In the genomic region with DNA sequence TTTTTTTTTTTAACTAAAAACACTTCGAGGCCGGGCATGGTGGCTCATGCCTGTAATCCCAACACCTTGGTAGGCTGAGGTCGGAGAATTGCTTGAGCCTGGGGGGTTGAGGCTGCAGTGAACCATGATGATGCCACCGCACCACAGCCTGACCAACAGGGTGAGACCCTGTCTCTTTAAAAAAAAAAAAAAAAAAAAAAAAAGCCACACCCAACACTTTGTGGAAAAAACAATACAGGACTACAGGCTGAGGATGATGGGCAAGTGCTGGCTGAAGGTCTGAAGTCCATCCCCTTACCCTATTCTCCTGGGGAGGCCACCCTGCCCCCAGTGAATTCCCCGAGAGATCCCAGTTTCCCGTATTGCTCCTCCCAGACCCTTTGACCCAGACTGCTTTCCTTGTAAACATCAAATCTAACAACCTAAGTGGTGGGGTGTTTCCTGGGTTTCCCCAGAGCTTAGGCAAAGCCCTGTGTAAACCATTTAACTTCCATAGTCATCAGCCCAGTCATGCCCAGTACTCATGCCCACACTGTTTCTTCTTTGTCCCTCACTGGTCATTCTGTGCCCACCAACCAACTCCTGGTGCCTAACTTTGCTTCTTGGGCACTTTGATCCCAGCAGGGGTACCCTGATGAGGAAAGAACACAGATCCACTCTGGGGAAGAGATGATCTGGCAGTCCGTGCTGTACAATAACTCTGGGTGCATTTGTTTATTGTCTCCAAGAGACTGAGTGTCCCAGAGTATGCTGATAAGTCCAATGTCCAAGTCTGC, we compare ENCODE assay signal across 1 cellular context.
TF ChIP-seq lines count a peak whose summit lies in the region.

No MANE protein-coding gene starts in this region.

TF ChIP-seq in HepG2, 621 proteins besides CTCF, POLR2A, EP300 and RAD21 (continues in another document):
- TF ChIP-seq BCL6 (CRISPR knock-in tag; IDR thresholded peaks at IDR 0.05) (peak; percentile 99), ZNF543 (CRISPR knock-in tag; IDR thresholded peaks at IDR 0.05) (no peak), ZEB1 (IDR thresholded peaks at IDR 0.05; ENCODE audit: insufficient replicate concordance, low read depth) (peak; percentile 68), ZNF383 (CRISPR knock-in tag; IDR thresholded peaks at IDR 0.05; ENCODE audit: borderline replicate concordance) (no peak), ATF7-NPFF (CRISPR knock-in tag; IDR thresholded peaks at IDR 0.05; ENCODE audit: low read depth) (no peak), TBP (CRISPR knock-in tag; IDR thresholded peaks at IDR 0.05) (no peak), ELF3 (CRISPR knock-in tag; IDR thresholded peaks at IDR 0.05) (peak; percentile 95), KMT2A (CRISPR knock-in tag; IDR thresholded peaks at IDR 0.05) (0 out of 2 replicates have a peak, but pooled peaks have one; percentile 11), PAF1 (CRISPR knock-in tag; IDR thresholded peaks at IDR 0.05) (no peak), HOXA5 (CRISPR knock-in tag; IDR thresholded peaks at IDR 0.05) (0 out of 2 replicates have a peak, but pooled peaks have one; percentile 36), ZBTB42 (CRISPR knock-in tag; IDR thresholded peaks at IDR 0.05) (no peak), BRCA1 (CRISPR knock-in tag; IDR thresholded peaks at IDR 0.05) (no peak), TCF12 (IDR thresholded peaks at IDR 0.05) (no peak), TCF12 (CRISPR knock-in tag; IDR thresholded peaks at IDR 0.05) (peak; percentile 83; the same call in 1 of the 2 replicates), FOSL1 (CRISPR knock-in tag; IDR thresholded peaks at IDR 0.05; ENCODE audit: borderline replicate concordance) (no peak), CSRNP1 (CRISPR knock-in tag; IDR thresholded peaks at IDR 0.05) (peak; percentile 66; the same call in 1 of the 2 replicates), ZNF678 (CRISPR knock-in tag; IDR thresholded peaks at IDR 0.05) (no peak), ZNF616 (CRISPR knock-in tag; IDR thresholded peaks at IDR 0.05; ENCODE audit: low read depth) (no peak), DNMT3B (CRISPR knock-in tag; conservative IDR thresholded peaks at IDR 0.05) (0 out of 2 replicates have a peak, but pooled peaks have one; percentile 40), MYNN (CRISPR knock-in tag; IDR thresholded peaks at IDR 0.05; ENCODE audit: low read depth) (no peak), ZSCAN21 (CRISPR knock-in tag; IDR thresholded peaks at IDR 0.05; ENCODE audit: borderline replicate concordance) (0 out of 2 replicates have a peak, but pooled peaks have one; percentile 62), PHF21A (CRISPR knock-in tag; IDR thresholded peaks at IDR 0.05) (peak; percentile 76), ETV6 (CRISPR knock-in tag; conservative IDR thresholded peaks at IDR 0.05) (no peak), ZNF639 (CRISPR knock-in tag; conservative IDR thresholded peaks at IDR 0.05) (no peak), ZNF33A (CRISPR knock-in tag; IDR thresholded peaks at IDR 0.05; ENCODE audit: borderline replicate concordance) (no peak), TBX2 (CRISPR knock-in tag; IDR thresholded peaks at IDR 0.05; ENCODE audit: borderline replicate concordance) (peak; percentile 64; the same call in 1 of the 2 replicates), DNMT1 (CRISPR knock-in tag; IDR thresholded peaks at IDR 0.05) (no peak), KLF6 (CRISPR knock-in tag; IDR thresholded peaks at IDR 0.05) (no peak), TMF1 (CRISPR knock-in tag; IDR thresholded peaks at IDR 0.05; ENCODE audit: low read depth) (no peak), HMGXB4 (CRISPR knock-in tag; IDR thresholded peaks at IDR 0.05; ENCODE audit: borderline replicate concordance in 1 of 2, low read depth in 1 of 2) (peak in 1 of 2 experiments; percentile 28; a peak in 2 of 4 replicates), RFX5 (IDR thresholded peaks at IDR 0.05; ENCODE audit: low read depth, low read length) (no peak), CCDC6 (CRISPR knock-in tag; IDR thresholded peaks at IDR 0.05) (peak; percentile 44; the same call in 1 of the 2 replicates), RAD51 (IDR thresholded peaks at IDR 0.05; ENCODE audit: borderline replicate concordance) (no peak), ZNF414 (CRISPR knock-in tag; IDR thresholded peaks at IDR 0.05) (peak; percentile 73; the same call in 1 of the 2 replicates), ELF1 (CRISPR knock-in tag; IDR thresholded peaks at IDR 0.05) (peak; percentile 62), ZNF234 (CRISPR knock-in tag; conservative IDR thresholded peaks at IDR 0.05) (no peak), FOXP1 (IDR thresholded peaks at IDR 0.05) (peak; percentile 66; the same call in 1 of the 2 replicates), FOXP1 (CRISPR knock-in tag; IDR thresholded peaks at IDR 0.05) (peak; percentile 96), ERF (CRISPR knock-in tag; IDR thresholded peaks at IDR 0.05) (peak; percentile 97), ZNF12 (CRISPR knock-in tag; IDR thresholded peaks at IDR 0.05) (peak; percentile 67; the same call in 1 of the 2 replicates), ZNF563 (CRISPR knock-in tag; IDR thresholded peaks at IDR 0.05) (0 out of 2 replicates have a peak, but pooled peaks have one; percentile 57)
- TF ChIP-seq, protein P1, sequence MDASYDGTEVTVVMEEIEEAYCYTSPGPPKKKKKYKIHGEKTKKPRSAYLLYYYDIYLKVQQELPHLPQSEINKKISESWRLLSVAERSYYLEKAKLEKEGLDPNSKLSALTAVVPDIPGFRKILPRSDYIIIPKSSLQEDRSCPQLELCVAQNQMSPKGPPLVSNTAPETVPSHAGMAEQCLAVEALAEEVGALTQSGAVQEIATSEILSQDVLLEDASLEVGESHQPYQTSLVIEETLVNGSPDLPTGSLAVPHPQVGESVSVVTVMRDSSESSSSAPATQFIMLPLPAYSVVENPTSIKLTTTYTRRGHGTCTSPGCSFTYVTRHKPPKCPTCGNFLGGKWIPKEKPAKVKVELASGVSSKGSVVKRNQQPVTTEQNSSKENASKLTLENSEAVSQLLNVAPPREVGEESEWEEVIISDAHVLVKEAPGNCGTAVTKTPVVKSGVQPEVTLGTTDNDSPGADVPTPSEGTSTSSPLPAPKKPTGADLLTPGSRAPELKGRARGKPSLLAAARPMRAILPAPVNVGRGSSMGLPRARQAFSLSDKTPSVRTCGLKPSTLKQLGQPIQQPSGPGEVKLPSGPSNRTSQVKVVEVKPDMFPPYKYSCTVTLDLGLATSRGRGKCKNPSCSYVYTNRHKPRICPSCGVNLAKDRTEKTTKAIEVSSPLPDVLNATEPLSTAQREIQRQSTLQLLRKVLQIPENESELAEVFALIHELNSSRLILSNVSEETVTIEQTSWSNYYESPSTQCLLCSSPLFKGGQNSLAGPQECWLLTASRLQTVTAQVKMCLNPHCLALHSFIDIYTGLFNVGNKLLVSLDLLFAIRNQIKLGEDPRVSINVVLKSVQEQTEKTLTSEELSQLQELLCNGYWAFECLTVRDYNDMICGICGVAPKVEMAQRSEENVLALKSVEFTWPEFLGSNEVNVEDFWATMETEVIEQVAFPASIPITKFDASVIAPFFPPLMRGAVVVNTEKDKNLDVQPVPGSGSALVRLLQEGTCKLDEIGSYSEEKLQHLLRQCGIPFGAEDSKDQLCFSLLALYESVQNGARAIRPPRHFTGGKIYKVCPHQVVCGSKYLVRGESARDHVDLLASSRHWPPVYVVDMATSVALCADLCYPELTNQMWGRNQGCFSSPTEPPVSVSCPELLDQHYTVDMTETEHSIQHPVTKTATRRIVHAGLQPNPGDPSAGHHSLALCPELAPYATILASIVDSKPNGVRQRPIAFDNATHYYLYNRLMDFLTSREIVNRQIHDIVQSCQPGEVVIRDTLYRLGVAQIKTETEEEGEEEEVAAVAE (CRISPR knock-in tag; IDR thresholded peaks at IDR 0.05; ENCODE audit: borderline replicate concordance): peak; percentile 83
- TF ChIP-seq, protein P2, sequence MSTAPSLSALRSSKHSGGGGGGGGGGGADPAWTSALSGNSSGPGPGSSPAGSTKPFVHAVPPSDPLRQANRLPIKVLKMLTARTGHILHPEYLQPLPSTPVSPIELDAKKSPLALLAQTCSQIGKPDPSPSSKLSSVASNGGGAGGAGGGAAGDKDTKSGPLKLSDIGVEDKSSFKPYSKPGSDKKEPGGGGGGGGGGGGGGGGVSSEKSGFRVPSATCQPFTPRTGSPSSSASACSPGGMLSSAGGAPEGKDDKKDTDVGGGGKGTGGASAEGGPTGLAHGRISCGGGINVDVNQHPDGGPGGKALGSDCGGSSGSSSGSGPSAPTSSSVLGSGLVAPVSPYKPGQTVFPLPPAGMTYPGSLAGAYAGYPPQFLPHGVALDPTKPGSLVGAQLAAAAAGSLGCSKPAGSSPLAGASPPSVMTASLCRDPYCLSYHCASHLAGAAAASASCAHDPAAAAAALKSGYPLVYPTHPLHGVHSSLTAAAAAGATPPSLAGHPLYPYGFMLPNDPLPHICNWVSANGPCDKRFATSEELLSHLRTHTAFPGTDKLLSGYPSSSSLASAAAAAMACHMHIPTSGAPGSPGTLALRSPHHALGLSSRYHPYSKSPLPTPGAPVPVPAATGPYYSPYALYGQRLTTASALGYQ (CRISPR knock-in tag; IDR thresholded peaks at IDR 0.05): peak; percentile 91; the same call in 1 of the 2 replicates
- TF ChIP-seq, protein P3, sequence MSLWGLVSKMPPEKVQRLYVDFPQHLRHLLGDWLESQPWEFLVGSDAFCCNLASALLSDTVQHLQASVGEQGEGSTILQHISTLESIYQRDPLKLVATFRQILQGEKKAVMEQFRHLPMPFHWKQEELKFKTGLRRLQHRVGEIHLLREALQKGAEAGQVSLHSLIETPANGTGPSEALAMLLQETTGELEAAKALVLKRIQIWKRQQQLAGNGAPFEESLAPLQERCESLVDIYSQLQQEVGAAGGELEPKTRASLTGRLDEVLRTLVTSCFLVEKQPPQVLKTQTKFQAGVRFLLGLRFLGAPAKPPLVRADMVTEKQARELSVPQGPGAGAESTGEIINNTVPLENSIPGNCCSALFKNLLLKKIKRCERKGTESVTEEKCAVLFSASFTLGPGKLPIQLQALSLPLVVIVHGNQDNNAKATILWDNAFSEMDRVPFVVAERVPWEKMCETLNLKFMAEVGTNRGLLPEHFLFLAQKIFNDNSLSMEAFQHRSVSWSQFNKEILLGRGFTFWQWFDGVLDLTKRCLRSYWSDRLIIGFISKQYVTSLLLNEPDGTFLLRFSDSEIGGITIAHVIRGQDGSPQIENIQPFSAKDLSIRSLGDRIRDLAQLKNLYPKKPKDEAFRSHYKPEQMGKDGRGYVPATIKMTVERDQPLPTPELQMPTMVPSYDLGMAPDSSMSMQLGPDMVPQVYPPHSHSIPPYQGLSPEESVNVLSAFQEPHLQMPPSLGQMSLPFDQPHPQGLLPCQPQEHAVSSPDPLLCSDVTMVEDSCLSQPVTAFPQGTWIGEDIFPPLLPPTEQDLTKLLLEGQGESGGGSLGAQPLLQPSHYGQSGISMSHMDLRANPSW (CRISPR knock-in tag; IDR thresholded peaks at IDR 0.05; ENCODE audit: borderline replicate concordance): peak; percentile 9; the same call in 1 of the 2 replicates
- TF ChIP-seq, protein P4, sequence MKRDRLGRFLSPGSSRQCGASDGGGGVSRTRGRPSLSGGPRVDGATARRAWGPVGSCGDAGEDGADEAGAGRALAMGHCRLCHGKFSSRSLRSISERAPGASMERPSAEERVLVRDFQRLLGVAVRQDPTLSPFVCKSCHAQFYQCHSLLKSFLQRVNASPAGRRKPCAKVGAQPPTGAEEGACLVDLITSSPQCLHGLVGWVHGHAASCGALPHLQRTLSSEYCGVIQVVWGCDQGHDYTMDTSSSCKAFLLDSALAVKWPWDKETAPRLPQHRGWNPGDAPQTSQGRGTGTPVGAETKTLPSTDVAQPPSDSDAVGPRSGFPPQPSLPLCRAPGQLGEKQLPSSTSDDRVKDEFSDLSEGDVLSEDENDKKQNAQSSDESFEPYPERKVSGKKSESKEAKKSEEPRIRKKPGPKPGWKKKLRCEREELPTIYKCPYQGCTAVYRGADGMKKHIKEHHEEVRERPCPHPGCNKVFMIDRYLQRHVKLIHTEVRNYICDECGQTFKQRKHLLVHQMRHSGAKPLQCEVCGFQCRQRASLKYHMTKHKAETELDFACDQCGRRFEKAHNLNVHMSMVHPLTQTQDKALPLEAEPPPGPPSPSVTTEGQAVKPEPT (CRISPR knock-in tag; IDR thresholded peaks at IDR 0.05; ENCODE audit: low read depth): no peak
